Comparison of ENCODE assay signal across 16 cellular contexts in the genomic region with DNA sequence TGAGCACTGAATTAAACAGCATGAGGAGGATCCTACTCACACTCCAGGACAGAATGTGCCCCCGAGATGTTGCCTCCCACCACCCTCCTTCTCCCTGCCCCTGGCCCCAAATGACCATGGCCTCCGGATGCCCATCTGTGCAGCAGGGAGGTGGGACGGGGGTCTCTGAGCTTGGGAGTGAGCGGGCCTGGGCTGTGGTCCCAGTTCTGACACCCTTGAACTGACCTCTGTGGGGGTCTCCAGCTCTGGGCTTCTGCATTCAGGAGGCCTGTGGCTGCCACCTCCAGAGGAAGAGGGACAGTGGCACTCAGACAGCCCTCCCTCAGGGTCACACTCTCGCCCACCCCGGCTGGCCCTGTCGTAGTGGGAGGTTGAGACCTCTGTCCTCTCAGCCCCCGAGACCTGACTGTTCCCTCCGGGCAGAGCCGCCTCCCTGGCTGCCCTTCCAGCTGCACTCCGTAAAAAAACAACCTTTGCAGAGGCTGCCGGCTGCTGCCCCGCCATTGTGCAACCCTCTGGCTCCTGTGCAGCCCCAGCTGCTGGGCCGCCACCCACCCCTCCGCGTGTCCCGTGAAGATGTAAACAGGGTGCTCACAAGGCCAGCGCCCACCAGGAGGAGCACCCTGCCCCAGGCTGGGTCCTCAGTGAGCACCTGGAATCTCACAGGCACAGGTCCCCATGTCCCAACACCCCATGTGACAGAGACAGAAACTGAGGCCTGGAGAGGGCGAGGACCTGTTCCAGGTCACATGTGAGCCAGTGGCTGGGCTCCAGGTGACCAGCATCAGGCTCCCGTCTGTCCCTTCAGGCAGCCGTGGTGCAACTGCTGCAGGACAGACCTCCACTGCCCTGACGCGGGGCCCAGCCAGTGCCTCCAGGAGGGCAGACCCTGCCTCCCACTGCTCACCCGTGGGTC. TPM values are rescaled to one million over a fixed set of nuclear protein-coding genes. Genes with fewer than 3 reads are reported as not detected.
A peak's percentile ranks its signal among the peaks of the same experiment; 100 is the strongest.
DNase-seq lines count a peak whose midpoint lies in the region; ATAC-seq and TF ChIP-seq lines count a peak whose summit lies in the region.
"Had no signal": no experiment of that assay in that cellular context is flagged by ENCODE, and none has a peak within 500 bp of the region (broad histone marks: within the 10 kb centered on the region; RNA-seq: fewer than 3 reads in every experiment).

No MANE protein-coding gene starts in this region.

- intact Hi-C loops in left cardiac atrium (cut with DNase I), result no loop called here
- intact Hi-C loops in activated T-helper 2 cell treated with anti-CD3 and anti-CD28 coated beads, Interferon-gamma antibody, Interleukin-2, Interleukin-4, amounts not matched to agents 10 μg/mL and 5 μg/mL and 100 μg/mL, durations not matched to agents 14 hours and 24 hours and 36 hours (cut with micrococcal nuclease), result no loop called here

- H3K4me3 Mint-ChIP-seq in activated T-helper 2 cell treated with anti-CD3 and anti-CD28 coated beads, Interferon-gamma antibody, Interleukin-2, Interleukin-4, amounts not matched to agents 10 μg/mL and 5 μg/mL and 100 μg/mL, durations not matched to agents 14 hours and 24 hours and 36 hours (ENCODE audit: low read depth), result no peak overlapping the region
- H3K4me3 Mint-ChIP-seq: activated naive CD8-positive, alpha-beta T cell treated with anti-CD3 and anti-CD28 coated beads for 36 hours; dendritic cell treated with granulocyte-macrophage colony-stimulating factor and Interleukin-4, amounts not matched to agents 40 ng/mL and 50 ng/mL, for 4 days had no signal

- H3K9me3 ChIP-seq in BLaER1, result peaks cover 12% of the 10 kb centered on the region

- H3K9ac ChIP-seq in BLaER1, result peak overlapping the region; percentile 52; the same call in 1 of the 2 replicates
- H3K9ac ChIP-seq: KMS-11 had no signal

- H3K36me3 ChIP-seq in BLaER1 (peaks cover 40% of the 10 kb centered on the region), brain microvascular endothelial cell (replicated peaks) (no peaks in the 10 kb centered on the region)

- peak; percentile 18 for TF ChIP-seq CTCF in brain microvascular endothelial cell (IDR thresholded peaks at IDR 0.05; ENCODE audit: low read depth, low read length, missing control alignments)
- TF ChIP-seq CTCF in retinal pigment epithelial cell (conservative IDR thresholded peaks at IDR 0.05; ENCODE audit: low read depth, low read length), result peak; percentile 7

- no peaks in the 10 kb centered on the region for H3K4me1 Mint-ChIP-seq in activated T-helper 2 cell treated with anti-CD3 and anti-CD28 coated beads, Interferon-gamma antibody, Interleukin-2, Interleukin-4, amounts not matched to agents 10 μg/mL and 5 μg/mL and 100 μg/mL, durations not matched to agents 14 hours and 24 hours and 36 hours (ENCODE audit: low read depth)
- H3K4me1 Mint-ChIP-seq: activated naive CD8-positive, alpha-beta T cell treated with anti-CD3 and anti-CD28 coated beads for 36 hours had no signal

- H3K27ac ChIP-seq in BLaER1 (peak overlapping the region; percentile 65), brain microvascular endothelial cell (no peak overlapping the region)
- H3K27ac ChIP-seq: KMS-11 had no signal

- peak overlapping the region; percentile 78 for H3K4me2 ChIP-seq in BLaER1
- H3K4me2 ChIP-seq: KMS-11 had no signal

- ATAC-seq in left cardiac atrium, result peak; percentile 54 to 63
- no peak for ATAC-seq in activated naive CD4-positive, alpha-beta T cell treated with anti-CD3 and anti-CD28 coated beads, Interleukin-2, amount 50 U/mL, for 72 hours

- no peak overlapping the region for H3K27ac Mint-ChIP-seq in activated T-helper 2 cell treated with anti-CD3 and anti-CD28 coated beads, Interferon-gamma antibody, Interleukin-2, Interleukin-4, amounts not matched to agents 10 μg/mL and 5 μg/mL and 100 μg/mL, durations not matched to agents 14 hours and 24 hours and 36 hours
- no peak overlapping the region for H3K27ac Mint-ChIP-seq in activated naive CD4-positive, alpha-beta T cell treated with anti-CD3 and anti-CD28 coated beads, Interleukin-2, amount 50 U/mL, for 72 hours
- H3K27ac Mint-ChIP-seq: activated naive CD8-positive, alpha-beta T cell treated with anti-CD3 and anti-CD28 coated beads for 36 hours; dendritic cell treated with granulocyte-macrophage colony-stimulating factor and Interleukin-4, amounts not matched to agents 40 ng/mL and 50 ng/mL, for 4 days had no signal

- peaks cover 44% of the 10 kb centered on the region for H4K20me1 ChIP-seq in BLaER1

- DNase-seq in brain microvascular endothelial cell, result no peak
- peak; percentile 51 for DNase-seq in left cardiac atrium
- no peak for DNase-seq in retinal pigment epithelial cell (ENCODE audit: low read depth)
- no peak for DNase-seq in GOT3 (lab: John Stamatoyannopoulos, UW)
- DNase-seq in SW480 (ENCODE audit: low spot score), result no peak
- DNase-seq in activated T-helper 2 cell treated with anti-CD3 and anti-CD28 coated beads, Interferon-gamma antibody, Interleukin-2, Interleukin-4, amounts not matched to agents 10 μg/mL and 5 μg/mL and 100 μg/mL, durations not matched to agents 14 hours and 24 hours and 36 hours (ENCODE audit: low spot score), result no peak
- no peak for DNase-seq in activated naive CD4-positive, alpha-beta T cell treated with anti-CD3 and anti-CD28 coated beads, Interleukin-2, amount 50 U/mL, for 72 hours (ENCODE audit: low spot score in 2 of 2)
- DNase-seq: activated naive CD8-positive, alpha-beta T cell treated with anti-CD3 and anti-CD28 coated beads for 36 hours; DND-41; kidney glomerular epithelial cell; NCI-H187; NCI-H774 had no signal

- H3K4me3 ChIP-seq in BLaER1 (no peak overlapping the region), brain microvascular endothelial cell (ENCODE audit: low read depth, low read length) (no peak overlapping the region), retinal pigment epithelial cell (ENCODE audit: low read length) (no peak overlapping the region)

- H3K36me3 Mint-ChIP-seq in activated T-helper 2 cell treated with anti-CD3 and anti-CD28 coated beads, Interferon-gamma antibody, Interleukin-2, Interleukin-4, amounts not matched to agents 10 μg/mL and 5 μg/mL and 100 μg/mL, durations not matched to agents 14 hours and 24 hours and 36 hours (ENCODE audit: low read depth), result no peaks in the 10 kb centered on the region
- no peaks in the 10 kb centered on the region for H3K36me3 Mint-ChIP-seq in activated naive CD4-positive, alpha-beta T cell treated with anti-CD3 and anti-CD28 coated beads, Interleukin-2, amount 50 U/mL, for 72 hours
- H3K36me3 Mint-ChIP-seq: activated naive CD8-positive, alpha-beta T cell treated with anti-CD3 and anti-CD28 coated beads for 36 hours had no signal

- no peaks in the 10 kb centered on the region for H3K27me3 Mint-ChIP-seq in activated T-helper 2 cell treated with anti-CD3 and anti-CD28 coated beads, Interferon-gamma antibody, Interleukin-2, Interleukin-4, amounts not matched to agents 10 μg/mL and 5 μg/mL and 100 μg/mL, durations not matched to agents 14 hours and 24 hours and 36 hours (ENCODE audit: low read depth)
- H3K27me3 Mint-ChIP-seq: activated naive CD8-positive, alpha-beta T cell treated with anti-CD3 and anti-CD28 coated beads for 36 hours; dendritic cell treated with granulocyte-macrophage colony-stimulating factor and Interleukin-4, amounts not matched to agents 40 ng/mL and 50 ng/mL, for 4 days had no signal

- peaks cover 74% of the 10 kb centered on the region for H3K4me1 ChIP-seq in BLaER1

- in situ Hi-C loops in brain microvascular endothelial cell (cut with HindIII; ENCODE audit: low pct_ligation_motif_present, low sequenced_read_pairs), result no loop called here

- H3K9me3 Mint-ChIP-seq in activated T-helper 2 cell treated with anti-CD3 and anti-CD28 coated beads, Interferon-gamma antibody, Interleukin-2, Interleukin-4, amounts not matched to agents 10 μg/mL and 5 μg/mL and 100 μg/mL, durations not matched to agents 14 hours and 24 hours and 36 hours, result no peaks in the 10 kb centered on the region
- H3K9me3 Mint-ChIP-seq in activated naive CD4-positive, alpha-beta T cell treated with anti-CD3 and anti-CD28 coated beads, Interleukin-2, amount 50 U/mL, for 72 hours, result peaks cover 0 to 10% of the 10 kb centered on the region in 2 donors
- H3K9me3 Mint-ChIP-seq: dendritic cell treated with granulocyte-macrophage colony-stimulating factor and Interleukin-4, amounts not matched to agents 40 ng/mL and 50 ng/mL, for 4 days had no signal

- H3K27me3 ChIP-seq in BLaER1 (no peaks in the 10 kb centered on the region), brain microvascular endothelial cell (replicated peaks) (no peaks in the 10 kb centered on the region)

RNA-seq across cellular contexts. Expression of a gene that starts 39.6 kb away (rescaled TPM):
- total RNA-seq in left cardiac atrium, result 10 to 100 TPM; 48.5 to 78.2 TPM
- total RNA-seq in activated T-helper 2 cell treated with anti-CD3 and anti-CD28 coated beads, Interferon-gamma antibody, Interleukin-2, Interleukin-4, amounts not matched to agents 10 μg/mL and 5 μg/mL and 100 μg/mL, durations not matched to agents 14 hours and 24 hours and 36 hours, result 0.23 TPM in 1 of 2 replicates, not detected in the other
- total RNA-seq in activated naive CD4-positive, alpha-beta T cell treated with anti-CD3 and anti-CD28 coated beads, Interleukin-2, amount 50 U/mL, for 72 hours, result not detected
- total RNA-seq: activated CD8-positive, alpha-beta memory T cell treated with anti-CD3 and anti-CD28 coated beads for 36 hours; activated naive CD8-positive, alpha-beta T cell treated with anti-CD3 and anti-CD28 coated beads for 36 hours had no signal

Comparison
In these comparisons a context has a peak if more than half of its experiments do, and no peak if none do; other contexts are left out.
1. ATAC-seq: peak in left cardiac atrium (2 of 2); none in activated naive CD4-positive, alpha-beta T cell treated with anti-CD3 and anti-CD28 coated beads, Interleukin-2, amount 50 U/mL, for 72 hours (0 of 2).
2. RNA of a gene that starts 39.6 kb away (total RNA-seq): 48.5 to 78.2 TPM in left cardiac atrium; 0.23 TPM in activated T-helper 2 cell treated with anti-CD3 and anti-CD28 coated beads, Interferon-gamma antibody, Interleukin-2, Interleukin-4, amounts not matched to agents 10 μg/mL and 5 μg/mL and 100 μg/mL, durations not matched to agents 14 hours and 24 hours and 36 hours and not detected in activated naive CD4-positive, alpha-beta T cell treated with anti-CD3 and anti-CD28 coated beads, Interleukin-2, amount 50 U/mL, for 72 hours; every median in the first group is over 10 times any median in the second.